ENCODE assay signal across 1 cellular context in the genomic region with DNA sequence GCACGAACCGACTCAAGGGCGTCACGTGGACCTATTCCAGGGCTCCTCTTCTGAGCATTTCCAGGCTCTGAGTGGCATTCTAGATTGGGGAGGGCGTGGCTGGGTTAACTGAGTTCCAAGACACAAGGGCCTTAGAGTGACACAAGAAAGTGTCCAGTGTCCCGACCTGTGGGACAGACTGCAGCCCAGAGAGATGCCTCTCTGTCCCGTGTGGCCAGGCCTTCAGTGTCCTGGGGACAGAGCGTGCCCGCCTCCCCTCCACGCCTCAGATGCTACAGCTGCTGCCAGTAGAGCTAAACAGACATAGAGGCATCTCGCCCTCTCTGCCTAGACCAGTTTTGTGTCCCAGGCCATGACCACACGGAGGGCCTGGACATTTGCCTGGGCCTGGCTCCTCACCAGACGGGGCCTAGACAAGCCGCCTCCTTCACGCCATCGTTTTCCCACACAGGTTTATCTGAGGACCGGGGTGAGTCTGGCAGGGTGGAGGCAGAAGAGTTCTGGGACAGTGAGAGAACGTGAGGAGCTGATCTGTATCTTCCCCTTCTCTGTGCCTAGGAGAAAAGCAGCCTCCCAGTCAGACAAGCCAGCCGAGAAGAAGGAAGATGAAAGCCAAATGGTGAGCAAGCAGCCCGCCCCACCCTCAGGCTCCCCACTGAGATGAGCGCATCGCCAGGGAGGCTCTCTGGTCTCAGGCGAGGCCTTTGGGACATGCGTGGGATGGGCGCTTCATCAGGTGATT.
TF ChIP-seq lines count a peak whose summit lies in the region.

No MANE protein-coding gene starts in this region.

TF ChIP-seq in K562, 482 proteins besides CTCF, POLR2A, EP300 and RAD21 (continued from another document):
- TF ChIP-seq, protein P1, sequence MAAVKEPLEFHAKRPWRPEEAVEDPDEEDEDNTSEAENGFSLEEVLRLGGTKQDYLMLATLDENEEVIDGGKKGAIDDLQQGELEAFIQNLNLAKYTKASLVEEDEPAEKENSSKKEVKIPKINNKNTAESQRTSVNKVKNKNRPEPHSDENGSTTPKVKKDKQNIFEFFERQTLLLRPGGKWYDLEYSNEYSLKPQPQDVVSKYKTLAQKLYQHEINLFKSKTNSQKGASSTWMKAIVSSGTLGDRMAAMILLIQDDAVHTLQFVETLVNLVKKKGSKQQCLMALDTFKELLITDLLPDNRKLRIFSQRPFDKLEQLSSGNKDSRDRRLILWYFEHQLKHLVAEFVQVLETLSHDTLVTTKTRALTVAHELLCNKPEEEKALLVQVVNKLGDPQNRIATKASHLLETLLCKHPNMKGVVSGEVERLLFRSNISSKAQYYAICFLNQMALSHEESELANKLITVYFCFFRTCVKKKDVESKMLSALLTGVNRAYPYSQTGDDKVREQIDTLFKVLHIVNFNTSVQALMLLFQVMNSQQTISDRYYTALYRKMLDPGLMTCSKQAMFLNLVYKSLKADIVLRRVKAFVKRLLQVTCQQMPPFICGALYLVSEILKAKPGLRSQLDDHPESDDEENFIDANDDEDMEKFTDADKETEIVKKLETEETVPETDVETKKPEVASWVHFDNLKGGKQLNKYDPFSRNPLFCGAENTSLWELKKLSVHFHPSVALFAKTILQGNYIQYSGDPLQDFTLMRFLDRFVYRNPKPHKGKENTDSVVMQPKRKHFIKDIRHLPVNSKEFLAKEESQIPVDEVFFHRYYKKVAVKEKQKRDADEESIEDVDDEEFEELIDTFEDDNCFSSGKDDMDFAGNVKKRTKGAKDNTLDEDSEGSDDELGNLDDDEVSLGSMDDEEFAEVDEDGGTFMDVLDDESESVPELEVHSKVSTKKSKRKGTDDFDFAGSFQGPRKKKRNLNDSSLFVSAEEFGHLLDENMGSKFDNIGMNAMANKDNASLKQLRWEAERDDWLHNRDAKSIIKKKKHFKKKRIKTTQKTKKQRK (IDR thresholded peaks at IDR 0.05; ENCODE audit: borderline replicate concordance, low read depth, low read length) = no peak
- TF ChIP-seq ELF1 (tag; IDR thresholded peaks at IDR 0.05) (no peak), FOXP1 (CRISPR knock-in tag; IDR thresholded peaks at IDR 0.05) (no peak), CHD2 (IDR thresholded peaks at IDR 0.05; ENCODE audit: low read depth, low read length) (no peak), SIN3A (IDR thresholded peaks at IDR 0.05; ENCODE audit: borderline replicate concordance in 2 of 2, control insufficient read depth in 1 of 2, low read depth in 2 of 2, low read length in 2 of 2) (no peak), RBM22 (IDR thresholded peaks at IDR 0.05; ENCODE audit: low read depth, low read length, poor library complexity, severe bottlenecking) (no peak), ZBTB1 (CRISPR knock-in tag; IDR thresholded peaks at IDR 0.05; ENCODE audit: borderline replicate concordance, low read depth) (no peak), MEIS2 (IDR thresholded peaks at IDR 0.05; ENCODE audit: partially characterized antibody) (no peak), SMAD3 (CRISPR knock-in tag; conservative IDR thresholded peaks at IDR 0.05) (no peak), AFF4 (CRISPR knock-in tag; IDR thresholded peaks at IDR 0.05) (no peak)
TF ChIP-seq in K562: peak in this region for 0.
